Comparison of ENCODE assay signal across 1 cellular context in the genomic region with DNA sequence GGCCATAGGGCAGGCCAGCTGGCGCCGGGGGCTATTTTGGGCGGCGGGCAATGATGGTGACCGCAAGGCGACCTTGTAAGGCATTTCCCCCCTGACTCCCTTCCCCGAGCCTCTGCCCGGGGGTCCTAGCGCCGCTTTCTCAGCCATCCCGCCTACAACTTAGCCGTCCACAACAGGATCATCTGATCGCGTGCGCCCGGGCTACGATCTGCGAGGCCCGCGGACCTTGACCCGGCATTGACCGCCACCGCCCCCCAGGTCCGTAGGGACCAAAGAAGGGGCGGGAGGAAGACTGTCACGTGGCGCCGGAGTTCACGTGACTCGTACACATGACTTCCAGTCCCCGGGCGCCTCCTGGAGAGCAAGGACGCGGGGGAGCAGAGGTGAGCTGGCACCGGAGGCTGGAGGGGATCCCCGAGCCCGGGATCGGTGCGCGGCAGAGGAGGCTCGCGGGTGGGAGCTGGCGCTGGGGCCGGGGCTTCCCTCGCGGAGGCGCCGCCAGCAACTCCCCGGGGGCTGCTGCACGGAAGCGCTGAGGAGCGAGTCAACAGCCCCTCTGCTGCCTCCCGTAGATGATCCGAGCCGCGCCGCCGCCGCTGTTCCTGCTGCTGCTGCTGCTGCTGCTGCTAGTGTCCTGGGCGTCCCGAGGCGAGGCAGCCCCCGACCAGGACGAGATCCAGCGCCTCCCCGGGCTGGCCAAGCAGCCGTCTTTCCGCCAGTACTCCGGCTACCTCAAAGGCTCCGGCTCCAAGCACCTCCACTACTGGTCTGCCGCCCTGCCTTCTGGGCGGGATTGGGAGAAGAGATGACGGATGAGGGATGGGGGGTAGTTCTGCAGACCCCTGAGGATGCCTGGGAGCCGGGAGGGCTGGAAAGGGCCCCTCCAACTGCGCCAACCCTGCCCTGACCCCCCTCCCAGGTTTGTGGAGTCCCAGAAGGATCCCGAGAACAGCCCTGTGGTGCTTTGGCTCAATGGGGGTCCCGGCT.
TF ChIP-seq lines count a peak whose summit lies in the region.

Gene CTSA, plus strand, starts transcription at position 339 of the 987 bp plus-strand sequence. Its CDS starts 234 bp downstream, at position 573.
Gene NEURL2, minus strand, starts transcription at position 212 of the 987 bp plus-strand sequence. CDS start 217 bp downstream, outside the sequence.

TF ChIP-seq in K562, 482 proteins besides CTCF, POLR2A, EP300 and RAD21 (continued from another document and continues in another):
- TF ChIP-seq, protein P1, sequence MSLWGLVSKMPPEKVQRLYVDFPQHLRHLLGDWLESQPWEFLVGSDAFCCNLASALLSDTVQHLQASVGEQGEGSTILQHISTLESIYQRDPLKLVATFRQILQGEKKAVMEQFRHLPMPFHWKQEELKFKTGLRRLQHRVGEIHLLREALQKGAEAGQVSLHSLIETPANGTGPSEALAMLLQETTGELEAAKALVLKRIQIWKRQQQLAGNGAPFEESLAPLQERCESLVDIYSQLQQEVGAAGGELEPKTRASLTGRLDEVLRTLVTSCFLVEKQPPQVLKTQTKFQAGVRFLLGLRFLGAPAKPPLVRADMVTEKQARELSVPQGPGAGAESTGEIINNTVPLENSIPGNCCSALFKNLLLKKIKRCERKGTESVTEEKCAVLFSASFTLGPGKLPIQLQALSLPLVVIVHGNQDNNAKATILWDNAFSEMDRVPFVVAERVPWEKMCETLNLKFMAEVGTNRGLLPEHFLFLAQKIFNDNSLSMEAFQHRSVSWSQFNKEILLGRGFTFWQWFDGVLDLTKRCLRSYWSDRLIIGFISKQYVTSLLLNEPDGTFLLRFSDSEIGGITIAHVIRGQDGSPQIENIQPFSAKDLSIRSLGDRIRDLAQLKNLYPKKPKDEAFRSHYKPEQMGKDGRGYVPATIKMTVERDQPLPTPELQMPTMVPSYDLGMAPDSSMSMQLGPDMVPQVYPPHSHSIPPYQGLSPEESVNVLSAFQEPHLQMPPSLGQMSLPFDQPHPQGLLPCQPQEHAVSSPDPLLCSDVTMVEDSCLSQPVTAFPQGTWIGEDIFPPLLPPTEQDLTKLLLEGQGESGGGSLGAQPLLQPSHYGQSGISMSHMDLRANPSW (CRISPR knock-in tag; IDR thresholded peaks at IDR 0.05) = no peak
- TF ChIP-seq ILK (tag; IDR thresholded peaks at IDR 0.05; ENCODE audit: borderline replicate concordance, low read depth) (no peak), RFX7 (CRISPR knock-in tag; IDR thresholded peaks at IDR 0.05) (no peak), NFE2 (IDR thresholded peaks at IDR 0.05; ENCODE audit: low read depth) (no peak), BRF2 (IDR thresholded peaks at IDR 0.05; ENCODE audit: borderline replicate concordance, insufficient read depth, insufficient read length) (no peak), PBX2 (CRISPR knock-in tag; IDR thresholded peaks at IDR 0.05; ENCODE audit: low read depth) (no peak), PBX2 (tag; conservative IDR thresholded peaks at IDR 0.05; ENCODE audit: low read depth) (no peak), U2AF1 (optimal IDR thresholded peaks at IDR 0.05; ENCODE audit: low read depth, low read length) (no peak), CHD1 (IDR thresholded peaks at IDR 0.05; ENCODE audit: low read length) (no peak), E2F8 (IDR thresholded peaks at IDR 0.05; ENCODE audit: low read depth, partially characterized antibody) (peak; percentile 58), ZNF431 (CRISPR knock-in tag; IDR thresholded peaks at IDR 0.05) (peak; percentile 44), POLR3G (IDR thresholded peaks at IDR 0.05; ENCODE audit: extremely low read depth, insufficient read length, insufficient replicate concordance) (no peak), ZNF174 (CRISPR knock-in tag; IDR thresholded peaks at IDR 0.05) (no peak), PTTG1 (tag; IDR thresholded peaks at IDR 0.05; ENCODE audit: low read depth) (no peak), ETS2 (tag; IDR thresholded peaks at IDR 0.05; ENCODE audit: borderline replicate concordance, poor library complexity, severe bottlenecking) (no peak), NCOA4 (IDR thresholded peaks at IDR 0.05; ENCODE audit: partially characterized antibody) (no peak), ZNF274 (IDR thresholded peaks at IDR 0.05; ENCODE audit: borderline replicate concordance, low read depth, low read length) (no peak), ZNF77 (CRISPR knock-in tag; IDR thresholded peaks at IDR 0.05) (no peak), ZNF592 (IDR thresholded peaks at IDR 0.05) (peak; percentile 75), SMARCE1 (IDR thresholded peaks at IDR 0.05) (0 out of 2 replicates have a peak, but pooled peaks have one; percentile 26), ZKSCAN8 (CRISPR knock-in tag; IDR thresholded peaks at IDR 0.05) (no peak), ZBED1 (IDR thresholded peaks at IDR 0.05) (no peak), ZNF583 (CRISPR knock-in tag; IDR thresholded peaks at IDR 0.05) (no peak), KLF13 (tag; IDR thresholded peaks at IDR 0.05; ENCODE audit: borderline replicate concordance, low read depth) (peak; percentile 80)
- TF ChIP-seq, protein P2, sequence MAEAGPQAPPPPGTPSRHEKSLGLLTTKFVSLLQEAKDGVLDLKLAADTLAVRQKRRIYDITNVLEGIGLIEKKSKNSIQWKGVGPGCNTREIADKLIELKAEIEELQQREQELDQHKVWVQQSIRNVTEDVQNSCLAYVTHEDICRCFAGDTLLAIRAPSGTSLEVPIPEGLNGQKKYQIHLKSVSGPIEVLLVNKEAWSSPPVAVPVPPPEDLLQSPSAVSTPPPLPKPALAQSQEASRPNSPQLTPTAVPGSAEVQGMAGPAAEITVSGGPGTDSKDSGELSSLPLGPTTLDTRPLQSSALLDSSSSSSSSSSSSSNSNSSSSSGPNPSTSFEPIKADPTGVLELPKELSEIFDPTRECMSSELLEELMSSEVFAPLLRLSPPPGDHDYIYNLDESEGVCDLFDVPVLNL (CRISPR knock-in tag; IDR thresholded peaks at IDR 0.05; ENCODE audit: low read depth) = no peak
- TF ChIP-seq, protein P3, sequence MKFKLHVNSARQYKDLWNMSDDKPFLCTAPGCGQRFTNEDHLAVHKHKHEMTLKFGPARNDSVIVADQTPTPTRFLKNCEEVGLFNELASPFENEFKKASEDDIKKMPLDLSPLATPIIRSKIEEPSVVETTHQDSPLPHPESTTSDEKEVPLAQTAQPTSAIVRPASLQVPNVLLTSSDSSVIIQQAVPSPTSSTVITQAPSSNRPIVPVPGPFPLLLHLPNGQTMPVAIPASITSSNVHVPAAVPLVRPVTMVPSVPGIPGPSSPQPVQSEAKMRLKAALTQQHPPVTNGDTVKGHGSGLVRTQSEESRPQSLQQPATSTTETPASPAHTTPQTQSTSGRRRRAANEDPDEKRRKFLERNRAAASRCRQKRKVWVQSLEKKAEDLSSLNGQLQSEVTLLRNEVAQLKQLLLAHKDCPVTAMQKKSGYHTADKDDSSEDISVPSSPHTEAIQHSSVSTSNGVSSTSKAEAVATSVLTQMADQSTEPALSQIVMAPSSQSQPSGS (CRISPR knock-in tag; IDR thresholded peaks at IDR 0.05) = peak; percentile 66; the same call in 1 of the 2 replicates
- TF ChIP-seq, protein P4, sequence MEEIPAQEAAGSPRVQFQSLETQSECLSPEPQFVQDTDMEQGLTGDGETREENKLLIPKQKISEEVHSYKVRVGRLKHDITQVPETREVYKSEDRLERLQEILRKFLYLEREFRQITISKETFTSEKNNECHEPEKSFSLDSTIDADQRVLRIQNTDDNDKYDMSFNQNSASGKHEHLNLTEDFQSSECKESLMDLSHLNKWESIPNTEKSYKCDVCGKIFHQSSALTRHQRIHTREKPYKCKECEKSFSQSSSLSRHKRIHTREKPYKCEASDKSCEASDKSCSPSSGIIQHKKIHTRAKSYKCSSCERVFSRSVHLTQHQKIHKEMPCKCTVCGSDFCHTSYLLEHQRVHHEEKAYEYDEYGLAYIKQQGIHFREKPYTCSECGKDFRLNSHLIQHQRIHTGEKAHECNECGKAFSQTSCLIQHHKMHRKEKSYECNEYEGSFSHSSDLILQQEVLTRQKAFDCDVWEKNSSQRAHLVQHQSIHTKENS (CRISPR knock-in tag; IDR thresholded peaks at IDR 0.05) = no peak
- TF ChIP-seq, protein P5, sequence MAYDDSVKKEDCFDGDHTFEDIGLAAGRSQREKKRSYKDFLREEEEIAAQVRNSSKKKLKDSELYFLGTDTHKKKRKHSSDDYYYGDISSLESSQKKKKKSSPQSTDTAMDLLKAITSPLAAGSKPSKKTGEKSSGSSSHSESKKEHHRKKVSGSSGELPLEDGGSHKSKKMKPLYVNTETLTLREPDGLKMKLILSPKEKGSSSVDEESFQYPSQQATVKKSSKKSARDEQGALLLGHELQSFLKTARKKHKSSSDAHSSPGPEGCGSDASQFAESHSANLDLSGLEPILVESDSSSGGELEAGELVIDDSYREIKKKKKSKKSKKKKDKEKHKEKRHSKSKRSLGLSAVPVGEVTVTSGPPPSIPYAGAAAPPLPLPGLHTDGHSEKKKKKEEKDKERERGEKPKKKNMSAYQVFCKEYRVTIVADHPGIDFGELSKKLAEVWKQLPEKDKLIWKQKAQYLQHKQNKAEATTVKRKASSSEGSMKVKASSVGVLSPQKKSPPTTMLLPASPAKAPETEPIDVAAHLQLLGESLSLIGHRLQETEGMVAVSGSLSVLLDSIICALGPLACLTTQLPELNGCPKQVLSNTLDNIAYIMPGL (CRISPR knock-in tag; IDR thresholded peaks at IDR 0.05) = no peak
